10 cellular contexts compared by ENCODE assay signal in the genomic region with DNA sequence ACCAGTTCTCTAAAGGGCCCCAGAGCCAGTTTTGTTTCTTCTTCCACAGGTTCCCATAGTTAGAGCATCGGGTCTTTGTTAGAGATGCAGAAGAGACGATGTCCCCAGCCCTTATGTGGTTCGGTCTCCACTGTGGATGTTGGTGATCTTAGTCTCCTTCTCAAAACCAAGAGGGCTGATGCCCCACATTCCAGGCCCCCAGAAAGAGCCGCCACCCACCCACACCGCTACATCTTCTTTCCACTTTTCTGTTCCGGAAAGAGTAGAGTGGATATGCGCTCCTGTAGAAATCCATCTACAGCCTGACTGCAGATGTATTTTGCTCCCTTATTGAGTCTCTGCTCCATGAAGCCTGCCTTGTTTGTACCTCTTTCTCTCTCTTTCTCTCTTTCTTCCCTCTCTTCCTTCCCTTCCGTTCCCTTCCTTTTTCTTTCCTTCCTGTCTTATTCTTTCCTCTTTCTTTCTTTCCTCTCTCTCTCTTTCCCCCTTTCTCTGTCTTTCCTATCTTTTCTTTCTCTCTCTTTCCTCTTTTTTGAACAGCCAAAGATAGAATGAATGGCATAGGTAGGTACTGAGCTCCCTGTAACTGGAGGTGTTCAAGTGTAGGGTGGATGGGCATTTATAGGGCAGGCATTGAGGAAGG.
DNase-seq lines count a peak whose midpoint lies in the region; FAIRE-seq and TF ChIP-seq lines count a peak whose summit lies in the region.
"Had no signal": no experiment of that assay in that cellular context is flagged by ENCODE, and none has a peak within 500 bp of the region (broad histone marks: within the 10 kb centered on the region; RNA-seq: fewer than 3 reads in every experiment).

No MANE protein-coding gene starts in this region.

- peak overlapping the region; percentile 72 for H3K4me3 Mint-ChIP-seq in HFFc6

- peaks cover 19% of the 10 kb centered on the region for H4K20me1 ChIP-seq in smooth muscle cell (ENCODE audit: low read depth)

- intact Hi-C loops in adrenal gland (cut with DNase I), result no loop called here
- intact Hi-C loops in kidney (cut with DNase I), result no loop called here

- no peaks in the 10 kb centered on the region for H3K9me3 Mint-ChIP-seq in HFFc6

- peaks cover 36 to 50% of the 10 kb centered on the region in 2 donors for H3K4me1 ChIP-seq in adrenal gland (replicated peaks in 1 of 2)
- H3K4me1 ChIP-seq in kidney (ENCODE audit: control insufficient read depth in 1 of 2, insufficient read depth in 1 of 2, low read depth in 1 of 2, low read length in 2 of 2), result peaks cover 29 to 31% of the 10 kb centered on the region in 2 donors
- H3K4me1 ChIP-seq in smooth muscle cell (ENCODE audit: low read depth), result peaks cover 22% of the 10 kb centered on the region

- peaks cover 61% of the 10 kb centered on the region for H3K79me2 ChIP-seq in smooth muscle cell (ENCODE audit: low read depth)

- peaks cover 28% of the 10 kb centered on the region for H3F3A ChIP-seq in smooth muscle cell (ENCODE audit: low read depth)

- WGBS in adrenal gland, 4 donors, result 96 to 99% (median 97%) methylated on average over 8 of the region's 8 CpGs
- WGBS in smooth muscle cell (ENCODE audit: low lambda C conversion rate), result 77% methylated on average over 8 of the region's 8 CpGs

- H3K4me2 ChIP-seq in smooth muscle cell, result peak overlapping the region; percentile 74

- TF ChIP-seq POLR2A in adrenal gland (IDR thresholded peaks at IDR 0.05), result no peak

- no peak overlapping the region for H2AFZ ChIP-seq in smooth muscle cell (ENCODE audit: low read depth)

- H3K36me3 ChIP-seq in adrenal gland (replicated peaks in 1 of 2), result no peaks in the 10 kb centered on the region
- H3K36me3 ChIP-seq in kidney (ENCODE audit: control insufficient read depth in 1 of 2, insufficient read depth in 2 of 2, low read length in 2 of 2), result no peaks in the 10 kb centered on the region
- no peaks in the 10 kb centered on the region for H3K36me3 ChIP-seq in smooth muscle cell (ENCODE audit: low read depth)

- TF ChIP-seq CTCF in HFFc6 (IDR thresholded peaks at IDR 0.05) (no peak), adrenal gland (IDR thresholded peaks at IDR 0.05) (no peak), kidney (IDR thresholded peaks at IDR 0.05; ENCODE audit: borderline replicate concordance, extremely low read depth, insufficient read depth) (no peak), smooth muscle cell (IDR thresholded peaks at IDR 0.05; ENCODE audit: borderline replicate concordance, insufficient read depth, poor library complexity, severe bottlenecking) (no peak)

- H3K27me3 ChIP-seq in adrenal gland (no peaks in the 10 kb centered on the region), smooth muscle cell (ENCODE audit: low read depth) (no peaks in the 10 kb centered on the region)
- H3K27me3 ChIP-seq: MG63 had no signal

- DNase-seq in HFFc6, result no peak
- DNase-seq in adrenal gland, result no peak
- DNase-seq in kidney, result no peak
- DNase-seq in smooth muscle cell (lab: John Stamatoyannopoulos, UW; ENCODE audit: unreplicated experiment), result no peak
- no peak for DNase-seq in NCI-H1092 treated with DMSO at 0.1 percent for 48 hours (lab: John Stamatoyannopoulos, UW)
- DNase-seq in anterior cingulate cortex (lab: John Stamatoyannopoulos, UW), result no peak
- DNase-seq in urothelium cell line (ENCODE audit: low spot score), result no peak
- DNase-seq in SK-N-DZ (ENCODE audit: low spot score), result no peak
- DNase-seq: NCI-H82 had no signal

- H3K27ac ChIP-seq in adrenal gland, result peak overlapping the region; percentile 70 to 97 (median 90)
- H3K27ac ChIP-seq in kidney (ENCODE audit: low read depth in 2 of 2, low read length in 2 of 2), result peak overlapping the region; percentile 82 to 88
- H3K27ac ChIP-seq in smooth muscle cell (ENCODE audit: low read depth), result peak overlapping the region; percentile 98

- peak overlapping the region; percentile 99 for H3K27ac Mint-ChIP-seq in HFFc6

- H3K9ac ChIP-seq in kidney (ENCODE audit: low read length in 2 of 2) (peak overlapping the region in 1 of 2 donors; percentile 44), smooth muscle cell (ENCODE audit: low read depth) (peak overlapping the region; percentile 94)

- H3K4me3 ChIP-seq in adrenal gland (no peak overlapping the region), kidney (ENCODE audit: low read length in 2 of 2) (no peak overlapping the region), smooth muscle cell (no peak overlapping the region)
- H3K4me3 ChIP-seq: MG63 had no signal

- no peaks in the 10 kb centered on the region for H3K9me3 ChIP-seq in adrenal gland (replicated peaks in 1 of 3)
- no peaks in the 10 kb centered on the region for H3K9me3 ChIP-seq in kidney (ENCODE audit: control insufficient read depth in 1 of 2, low read length in 2 of 2)
- no peaks in the 10 kb centered on the region for H3K9me3 ChIP-seq in smooth muscle cell (replicated peaks; ENCODE audit: low read depth)
- H3K9me3 ChIP-seq: MG63 had no signal

- H3K36me3 Mint-ChIP-seq in HFFc6 (ENCODE audit: low read depth), result 0 out of 2 replicates have a peak, but pooled peaks cover 5% of the 10 kb centered on the region

- peaks cover 72% of the 10 kb centered on the region for H3K4me1 Mint-ChIP-seq in HFFc6 (ENCODE audit: low read depth)

- H3K27me3 Mint-ChIP-seq in HFFc6 (ENCODE audit: insufficient read depth), result peaks cover 4% of the 10 kb centered on the region; the same call in 1 of the 2 replicates

- FAIRE-seq in kidney (lab: Jason Lieb, UNC) (no peak), urothelium cell line (lab: Jason Lieb, UNC) (no peak)
